ENCODE assay signal across 14 cellular contexts in the genomic region with DNA sequence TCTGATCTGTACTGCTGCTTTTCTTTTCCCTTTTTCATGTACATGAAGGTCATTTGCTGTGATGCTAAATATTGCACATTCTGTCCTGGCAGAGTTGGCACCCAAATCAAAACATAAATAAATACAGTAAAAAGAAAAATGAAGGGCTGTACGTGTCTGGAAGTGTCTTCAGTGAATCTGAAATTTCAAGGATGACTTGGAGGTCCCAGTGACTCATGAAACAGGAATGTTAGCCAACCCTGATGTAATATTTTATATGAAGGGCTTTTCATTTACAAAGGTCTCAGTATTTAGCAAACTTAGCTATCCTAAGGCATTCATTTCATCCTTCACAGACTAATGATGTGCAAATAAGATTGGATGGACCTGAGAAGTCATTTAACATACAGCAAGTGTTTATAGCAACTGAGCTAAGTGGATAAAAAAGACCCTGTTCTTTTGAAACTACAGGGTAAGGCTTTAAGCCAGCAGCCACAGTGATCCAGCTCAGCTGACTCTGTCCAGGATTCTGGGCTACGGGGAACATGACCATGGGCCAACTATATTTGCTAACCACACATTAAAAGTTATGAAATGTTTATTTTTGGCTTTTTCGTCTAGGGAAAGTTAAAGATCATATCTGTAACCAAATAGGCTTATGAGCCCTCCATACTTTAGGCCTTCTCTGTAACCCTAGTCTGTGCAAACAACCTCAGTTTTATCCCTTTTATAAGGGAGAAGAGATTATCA.
DNase-seq lines count a peak whose midpoint lies in the region; ATAC-seq and TF ChIP-seq lines count a peak whose summit lies in the region.
"Had no signal": no experiment of that assay in that cellular context is flagged by ENCODE, and none has a peak within 500 bp of the region (broad histone marks: within the 10 kb centered on the region; RNA-seq: fewer than 3 reads in every experiment).

No MANE protein-coding gene starts in this region.

- H3K27ac ChIP-seq in PC-3 (ENCODE audit: low read length): peak overlapping the region; percentile 83
- peak overlapping the region; percentile 25 for H3K27ac ChIP-seq in mesodermal cell (ENCODE audit: low read depth, low read length, severe bottlenecking)

- CTCF ChIA-PET in PC-3 (lab: Charles Lee) (no interaction called here), WTC11 (lab: Charles Lee) (no interaction called here)

- TF ChIP-seq CTCF in PC-3 (conservative IDR thresholded peaks at IDR 0.05; ENCODE audit: low read depth, low read length): no peak
- no peak for TF ChIP-seq CTCF in epithelial cell of esophagus (IDR thresholded peaks at IDR 0.05; ENCODE audit: insufficient read depth, low read depth, low read length, missing control alignments)
- no peak for TF ChIP-seq CTCF in WTC11 (IDR thresholded peaks at IDR 0.05)

- H3K4me3 Mint-ChIP-seq in WTC11: no peak overlapping the region
- no peak overlapping the region for H3K4me3 Mint-ChIP-seq in activated T-helper 2 cell treated with anti-CD3 and anti-CD28 coated beads, Interferon-gamma antibody, Interleukin-2, Interleukin-4, amounts not matched to agents 10 μg/mL and 5 μg/mL and 100 μg/mL, durations not matched to agents 14 hours and 24 hours and 36 hours (ENCODE audit: low read depth)
- H3K4me3 Mint-ChIP-seq: CD8-positive, alpha-beta T cell; naive B cell had no signal

- peak; percentile 78 for DNase-seq in ELR (ENCODE audit: low read depth)
- DNase-seq in PC-3: peak; percentile 88
- DNase-seq in epithelial cell of esophagus (ENCODE audit: low read depth): peak; percentile 64
- DNase-seq in WTC11 (ENCODE audit: low spot score): no peak
- no peak for DNase-seq in activated T-helper 2 cell treated with anti-CD3 and anti-CD28 coated beads, Interferon-gamma antibody, Interleukin-2, Interleukin-4, amounts not matched to agents 10 μg/mL and 5 μg/mL and 100 μg/mL, durations not matched to agents 14 hours and 24 hours and 36 hours (ENCODE audit: low spot score)
- DNase-seq in stimulated activated CD4-positive, alpha-beta T cell treated with anti-CD3 and anti-CD28 coated beads, Interleukin-12 subunit alpha, Interleukin-12 subunit beta, amount 100 ng/mL, for 4 hours: no peak
- DNase-seq: activated naive CD4-positive, alpha-beta T cell; CD8-positive, alpha-beta T cell; naive B cell; NCI-H526; stimulated activated CD4-positive, alpha-beta T cell treated with anti-CD3 and anti-CD28 coated beads, Interleukin-15, amount 100 ng/mL, for 24 hours; SW 1271 had no signal

- H3K9me3 ChIP-seq in PC-3 (ENCODE audit: low read length) (no peaks in the 10 kb centered on the region), mesodermal cell (ENCODE audit: control insufficient read depth, low read length) (no peaks in the 10 kb centered on the region)

- no peaks in the 10 kb centered on the region for H3F3A ChIP-seq in PC-3 (ENCODE audit: low read length, unreplicated experiment)

- H3K4me3 ChIP-seq in PC-3 (ENCODE audit: low read length): peak overlapping the region; percentile 18; the same call in 1 of the 2 replicates
- no peak overlapping the region for H3K4me3 ChIP-seq in epithelial cell of esophagus (ENCODE audit: low read length)
- no peak overlapping the region for H3K4me3 ChIP-seq in mesodermal cell (ENCODE audit: extremely low read depth, insufficient read depth, low read length, poor library complexity, severe bottlenecking)

- no peaks in the 10 kb centered on the region for H3K9me2 ChIP-seq in PC-3 (replicated peaks; ENCODE audit: low read length)

- H3K27me3 ChIP-seq in PC-3 (ENCODE audit: low read length): no peaks in the 10 kb centered on the region

- H3K36me3 ChIP-seq in PC-3 (ENCODE audit: low read depth, low read length) (no peaks in the 10 kb centered on the region), mesodermal cell (ENCODE audit: control insufficient read depth, insufficient read depth, low read length) (no peaks in the 10 kb centered on the region)

- H3K36me3 Mint-ChIP-seq in WTC11: no peaks in the 10 kb centered on the region
- H3K36me3 Mint-ChIP-seq in activated T-helper 2 cell treated with anti-CD3 and anti-CD28 coated beads, Interferon-gamma antibody, Interleukin-2, Interleukin-4, amounts not matched to agents 10 μg/mL and 5 μg/mL and 100 μg/mL, durations not matched to agents 14 hours and 24 hours and 36 hours (ENCODE audit: low read depth): no peaks in the 10 kb centered on the region
- H3K36me3 Mint-ChIP-seq: CD8-positive, alpha-beta T cell; naive B cell had no signal

- intact Hi-C loops in PC-3 (cut with micrococcal nuclease): loop anchor here (5.0 kb wide), 1 partner anchor 60 kb away; no protein-coding TSS in a partner anchor
- intact Hi-C loops in activated T-helper 2 cell treated with anti-CD3 and anti-CD28 coated beads, Interferon-gamma antibody, Interleukin-2, Interleukin-4, amounts not matched to agents 10 μg/mL and 5 μg/mL and 100 μg/mL, durations not matched to agents 14 hours and 24 hours and 36 hours (cut with micrococcal nuclease): no loop called here

- no peaks in the 10 kb centered on the region for H3K79me2 ChIP-seq in PC-3 (ENCODE audit: low read length)

- H2AFZ ChIP-seq in PC-3 (ENCODE audit: low read length): no peak overlapping the region

- no peaks in the 10 kb centered on the region for H4K20me1 ChIP-seq in PC-3 (ENCODE audit: low read length)

- POLR2A ChIA-PET in PC-3 (lab: Charles Lee; ENCODE audit: unreplicated experiment): interaction anchor here (0.6 to 0.7 kb wide), 2 partner anchors 190 to 781 kb away, joined by 3 read pairs; no protein-coding TSS in a partner anchor
- POLR2A ChIA-PET in WTC11 (lab: Charles Lee): no interaction called here

- peak; percentile 88 for ATAC-seq in PC-3
- ATAC-seq in WTC11: no peak
- ATAC-seq in HG03432 (IDR thresholded peaks at IDR 0.05; ENCODE audit: unreplicated experiment): no peak
- ATAC-seq: CD8-positive, alpha-beta T cell had no signal

- WGBS in mesodermal cell (ENCODE audit: insufficient coverage in 2 of 2), 2 experiments: 60 to 80% methylated on average over 1 of the region's 3 CpGs

- BruUV-seq in PC-3 (replicated peaks; lab: Mats Ljungman, UMichigan): no TSS peak

- H3K4me1 Mint-ChIP-seq in WTC11: no peaks in the 10 kb centered on the region
- no peaks in the 10 kb centered on the region for H3K4me1 Mint-ChIP-seq in activated T-helper 2 cell treated with anti-CD3 and anti-CD28 coated beads, Interferon-gamma antibody, Interleukin-2, Interleukin-4, amounts not matched to agents 10 μg/mL and 5 μg/mL and 100 μg/mL, durations not matched to agents 14 hours and 24 hours and 36 hours (ENCODE audit: low read depth)
- H3K4me1 Mint-ChIP-seq: naive B cell had no signal

- no peak overlapping the region for H3K9ac ChIP-seq in PC-3 (ENCODE audit: low read length)

- H3K9me3 Mint-ChIP-seq in WTC11: no peaks in the 10 kb centered on the region
- H3K9me3 Mint-ChIP-seq in activated T-helper 2 cell treated with anti-CD3 and anti-CD28 coated beads, Interferon-gamma antibody, Interleukin-2, Interleukin-4, amounts not matched to agents 10 μg/mL and 5 μg/mL and 100 μg/mL, durations not matched to agents 14 hours and 24 hours and 36 hours: no peaks in the 10 kb centered on the region
- H3K9me3 Mint-ChIP-seq: CD8-positive, alpha-beta T cell; naive B cell had no signal

- H3K27ac Mint-ChIP-seq in WTC11: no peak overlapping the region
- no peak overlapping the region for H3K27ac Mint-ChIP-seq in activated T-helper 2 cell treated with anti-CD3 and anti-CD28 coated beads, Interferon-gamma antibody, Interleukin-2, Interleukin-4, amounts not matched to agents 10 μg/mL and 5 μg/mL and 100 μg/mL, durations not matched to agents 14 hours and 24 hours and 36 hours
- H3K27ac Mint-ChIP-seq: CD8-positive, alpha-beta T cell; naive B cell had no signal

- H3K27me3 Mint-ChIP-seq in WTC11 (ENCODE audit: low read depth): no peaks in the 10 kb centered on the region
- no peaks in the 10 kb centered on the region for H3K27me3 Mint-ChIP-seq in activated T-helper 2 cell treated with anti-CD3 and anti-CD28 coated beads, Interferon-gamma antibody, Interleukin-2, Interleukin-4, amounts not matched to agents 10 μg/mL and 5 μg/mL and 100 μg/mL, durations not matched to agents 14 hours and 24 hours and 36 hours (ENCODE audit: low read depth)
- H3K27me3 Mint-ChIP-seq: naive B cell had no signal

- H3K4me1 ChIP-seq in PC-3 (ENCODE audit: insufficient read depth, low read length) (peaks cover 25% of the 10 kb centered on the region), mesodermal cell (ENCODE audit: control insufficient read depth, insufficient read depth, low read length, poor library complexity, severe bottlenecking) (peaks cover 7% of the 10 kb centered on the region)

- peak overlapping the region; percentile 70 for H3K4me2 ChIP-seq in PC-3 (ENCODE audit: low read length)

TF ChIP-seq in WTC11, 78 proteins besides CTCF, POLR2A, EP300 and RAD21:
- TF ChIP-seq, protein P1, sequence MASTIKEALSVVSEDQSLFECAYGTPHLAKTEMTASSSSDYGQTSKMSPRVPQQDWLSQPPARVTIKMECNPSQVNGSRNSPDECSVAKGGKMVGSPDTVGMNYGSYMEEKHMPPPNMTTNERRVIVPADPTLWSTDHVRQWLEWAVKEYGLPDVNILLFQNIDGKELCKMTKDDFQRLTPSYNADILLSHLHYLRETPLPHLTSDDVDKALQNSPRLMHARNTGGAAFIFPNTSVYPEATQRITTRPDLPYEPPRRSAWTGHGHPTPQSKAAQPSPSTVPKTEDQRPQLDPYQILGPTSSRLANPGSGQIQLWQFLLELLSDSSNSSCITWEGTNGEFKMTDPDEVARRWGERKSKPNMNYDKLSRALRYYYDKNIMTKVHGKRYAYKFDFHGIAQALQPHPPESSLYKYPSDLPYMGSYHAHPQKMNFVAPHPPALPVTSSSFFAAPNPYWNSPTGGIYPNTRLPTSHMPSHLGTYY (CRISPR knock-in tag; IDR thresholded peaks at IDR 0.05): no peak

Comparison
In these comparisons a context has a peak if more than half of its experiments do, and no peak if none do; other contexts are left out.
1. DNase-seq: peak in ELR (single experiment), PC-3 (single experiment) and epithelial cell of esophagus (single experiment); none in WTC11 (single experiment), activated T-helper 2 cell treated with anti-CD3 and anti-CD28 coated beads, Interferon-gamma antibody, Interleukin-2, Interleukin-4, amounts not matched to agents 10 μg/mL and 5 μg/mL and 100 μg/mL, durations not matched to agents 14 hours and 24 hours and 36 hours (single experiment) and stimulated activated CD4-positive, alpha-beta T cell treated with anti-CD3 and anti-CD28 coated beads, Interleukin-12 subunit alpha, Interleukin-12 subunit beta, amount 100 ng/mL, for 4 hours (single experiment).